Comparison of ENCODE assay signal across 8 cellular contexts in the genomic region with DNA sequence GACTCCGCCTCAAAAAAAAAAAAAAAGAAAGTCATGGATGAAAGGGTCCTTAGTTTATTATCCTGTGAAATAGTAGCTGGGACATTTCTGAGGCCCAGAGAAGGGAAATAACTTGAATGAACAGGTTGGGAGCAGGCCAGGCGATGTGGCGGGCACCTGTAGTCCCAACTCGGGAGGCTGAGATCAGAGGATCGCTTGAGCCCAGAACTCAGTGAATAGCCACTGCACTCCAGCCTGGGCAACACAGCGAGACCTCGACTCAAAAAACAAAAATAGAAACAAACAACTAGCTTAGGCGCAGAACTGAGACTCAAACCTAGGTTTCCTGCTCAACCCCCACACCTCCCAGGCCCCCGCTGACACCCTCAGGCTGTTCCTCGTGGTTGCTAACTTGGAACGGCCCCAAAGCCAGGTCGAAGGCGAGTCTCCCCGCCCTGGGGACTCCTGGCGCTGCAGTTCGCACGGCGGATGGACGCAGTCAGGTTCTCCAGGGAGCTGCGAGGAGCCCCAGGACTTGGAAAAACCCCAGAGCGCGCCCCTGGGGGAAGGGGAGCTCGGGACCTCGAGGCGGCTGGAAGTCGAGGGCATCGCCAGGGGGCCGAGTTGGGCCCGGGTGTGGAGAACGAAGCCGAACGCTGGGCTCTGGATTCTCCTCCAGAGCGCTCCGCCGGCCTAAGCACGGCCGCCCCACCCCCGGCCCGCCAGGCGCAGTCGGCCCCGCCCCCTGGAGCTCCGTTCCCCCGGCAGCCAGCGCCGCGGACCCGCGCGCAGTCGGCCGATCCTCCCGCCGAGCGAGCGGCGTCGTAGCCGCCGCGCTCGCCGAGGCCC. TPM values are rescaled to one million over a fixed set of nuclear protein-coding genes. Genes with fewer than 3 reads are reported as not detected.
DNase-seq lines count a peak whose midpoint lies in the region; ATAC-seq and TF ChIP-seq lines count a peak whose summit lies in the region.

A gene with protein sequence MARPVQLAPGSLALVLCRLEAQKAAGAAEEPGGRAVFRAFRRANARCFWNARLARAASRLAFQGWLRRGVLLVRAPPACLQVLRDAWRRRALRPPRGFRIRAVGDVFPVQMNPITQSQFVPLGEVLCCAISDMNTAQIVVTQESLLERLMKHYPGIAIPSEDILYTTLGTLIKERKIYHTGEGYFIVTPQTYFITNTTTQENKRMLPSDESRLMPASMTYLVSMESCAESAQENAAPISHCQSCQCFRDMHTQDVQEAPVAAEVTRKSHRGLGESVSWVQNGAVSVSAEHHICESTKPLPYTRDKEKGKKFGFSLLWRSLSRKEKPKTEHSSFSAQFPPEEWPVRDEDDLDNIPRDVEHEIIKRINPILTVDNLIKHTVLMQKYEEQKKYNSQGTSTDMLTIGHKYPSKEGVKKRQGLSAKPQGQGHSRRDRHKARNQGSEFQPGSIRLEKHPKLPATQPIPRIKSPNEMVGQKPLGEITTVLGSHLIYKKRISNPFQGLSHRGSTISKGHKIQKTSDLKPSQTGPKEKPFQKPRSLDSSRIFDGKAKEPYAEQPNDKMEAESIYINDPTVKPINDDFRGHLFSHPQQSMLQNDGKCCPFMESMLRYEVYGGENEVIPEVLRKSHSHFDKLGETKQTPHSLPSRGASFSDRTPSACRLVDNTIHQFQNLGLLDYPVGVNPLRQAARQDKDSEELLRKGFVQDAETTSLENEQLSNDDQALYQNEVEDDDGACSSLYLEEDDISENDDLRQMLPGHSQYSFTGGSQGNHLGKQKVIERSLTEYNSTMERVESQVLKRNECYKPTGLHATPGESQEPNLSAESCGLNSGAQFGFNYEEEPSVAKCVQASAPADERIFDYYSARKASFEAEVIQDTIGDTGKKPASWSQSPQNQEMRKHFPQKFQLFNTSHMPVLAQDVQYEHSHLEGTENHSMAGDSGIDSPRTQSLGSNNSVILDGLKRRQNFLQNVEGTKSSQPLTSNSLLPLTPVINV (plus strand): TSS at position 768 of the 828 bp plus-strand sequence. CDS start 93 bp downstream, outside the sequence.

- H3K4me3 Mint-ChIP-seq in activated CD4-positive, alpha-beta T cell treated with anti-CD3 and anti-CD28 coated beads, Interleukin-2, amount 10 ng/mL, durations not matched to agents 7 days and 5 days, result peak within 1 kb of the TSS; percentile 72

- DNase-seq in NCI-H2227 (lab: John Stamatoyannopoulos, UW; ENCODE audit: unreplicated experiment), result peak; percentile 79
- DNase-seq in activated CD4-positive, alpha-beta T cell treated with anti-CD3 and anti-CD28 coated beads, Interleukin-2, amount 10 ng/mL, durations not matched to agents 7 days and 5 days, result peak; percentile 52
- DNase-seq in dedifferentiated amniotic fluid mesenchymal stem cell (ENCODE audit: extremely low spot score), result peak; percentile 16
- DNase-seq in lower lobe of right lung, result peak; percentile 54
- DNase-seq in stimulated activated CD4-positive, alpha-beta T cell treated with anti-CD3 and anti-CD28 coated beads, TNF-alpha, amount 100 ng/mL, for 48 hours (ENCODE audit: low read depth in 3 of 3), result peak; percentile 26 to 70 (median 43)

- ATAC-seq in HG02642 (IDR thresholded peaks at IDR 0.05; ENCODE audit: poor library complexity, unreplicated experiment) (peak; percentile 71), lower lobe of right lung (peak; percentile 84 to 95), HG02852 (IDR thresholded peaks at IDR 0.05; ENCODE audit: unreplicated experiment) (no peak)

- intact Hi-C loops in lower lobe of right lung (cut with DNase I), result no loop called here

- H3K4me1 ChIP-seq in lower lobe of right lung, result peaks cover 7% of the 10 kb centered on the region

- peak within 1 kb of the TSS; percentile 54 for H3K27ac Mint-ChIP-seq in activated CD4-positive, alpha-beta T cell treated with anti-CD3 and anti-CD28 coated beads, Interleukin-2, amount 10 ng/mL, durations not matched to agents 7 days and 5 days

- CTCF ChIA-PET in activated CD4-positive, alpha-beta T cell treated with anti-CD3 and anti-CD28 coated beads, Interleukin-2, amount 10 ng/mL, durations not matched to agents 7 days and 5 days (lab: Charles Lee), result interaction anchor here (0.6 to 1.4 kb wide), 2 partner anchors 12 to 276 kb away, joined by 3 read pairs; no protein-coding TSS in a partner anchor

- peaks cover 18% of the 10 kb centered on the region for H3K4me1 Mint-ChIP-seq in activated CD4-positive, alpha-beta T cell treated with anti-CD3 and anti-CD28 coated beads, Interleukin-2, amount 10 ng/mL, durations not matched to agents 7 days and 5 days

- no peaks in the 10 kb centered on the region for H3K27me3 ChIP-seq in lower lobe of right lung (ENCODE audit: low read depth)

- peaks cover 10% of the 10 kb centered on the region for H3K27me3 Mint-ChIP-seq in activated CD4-positive, alpha-beta T cell treated with anti-CD3 and anti-CD28 coated beads, Interleukin-2, amount 10 ng/mL, durations not matched to agents 7 days and 5 days

- TF ChIP-seq CTCF in GM12875 (IDR thresholded peaks at IDR 0.05; ENCODE audit: borderline replicate concordance, insufficient read depth, low read depth, low read length), result no peak
- no peak for TF ChIP-seq CTCF in lower lobe of right lung (IDR thresholded peaks at IDR 0.05)

- H3K36me3 ChIP-seq in lower lobe of right lung, result no peaks in the 10 kb centered on the region

- H3K9me3 Mint-ChIP-seq in activated CD4-positive, alpha-beta T cell treated with anti-CD3 and anti-CD28 coated beads, Interleukin-2, amount 10 ng/mL, durations not matched to agents 7 days and 5 days, result no peaks in the 10 kb centered on the region

- POLR2A ChIA-PET in activated CD4-positive, alpha-beta T cell treated with anti-CD3 and anti-CD28 coated beads, Interleukin-2, amount 10 ng/mL, durations not matched to agents 7 days and 5 days (lab: Charles Lee), result no interaction called here

- no peak within 1 kb of the TSS for H3K27ac ChIP-seq in lower lobe of right lung

- H3K36me3 Mint-ChIP-seq in activated CD4-positive, alpha-beta T cell treated with anti-CD3 and anti-CD28 coated beads, Interleukin-2, amount 10 ng/mL, durations not matched to agents 7 days and 5 days (ENCODE audit: low read depth), result no peaks in the 10 kb centered on the region

- H3K9me3 ChIP-seq in lower lobe of right lung, result no peaks in the 10 kb centered on the region

- H3K4me3 ChIP-seq in GM12875 (ENCODE audit: low read depth, low read length) (peak within 1 kb of the TSS; percentile 73), lower lobe of right lung (peak within 1 kb of the TSS; percentile 61)

RNA-seq across cellular contexts. Expression of the gene that starts here (rescaled TPM):
- total RNA-seq in activated CD4-positive, alpha-beta T cell treated with anti-CD3 and anti-CD28 coated beads, Interleukin-2, amount 10 ng/mL, durations not matched to agents 7 days and 5 days, result 1 to 10 TPM; 1.1 to 1.5 TPM
- total RNA-seq in lower lobe of right lung, result 2.5 TPM

Comparison
In these comparisons a context has a peak if more than half of its experiments do, and no peak if none do; other contexts are left out.
1. DNase-seq: peak in every context shown above with its lines; median percentile 79 in NCI-H2227; 54 in lower lobe of right lung; 52 in activated CD4-positive, alpha-beta T cell treated with anti-CD3 and anti-CD28 coated beads, Interleukin-2, amount 10 ng/mL, durations not matched to agents 7 days and 5 days; 43 in stimulated activated CD4-positive, alpha-beta T cell treated with anti-CD3 and anti-CD28 coated beads, TNF-alpha, amount 100 ng/mL, for 48 hours; 16 in dedifferentiated amniotic fluid mesenchymal stem cell.